Comparison of ENCODE assay signal across 20 cellular contexts in the genomic region with DNA sequence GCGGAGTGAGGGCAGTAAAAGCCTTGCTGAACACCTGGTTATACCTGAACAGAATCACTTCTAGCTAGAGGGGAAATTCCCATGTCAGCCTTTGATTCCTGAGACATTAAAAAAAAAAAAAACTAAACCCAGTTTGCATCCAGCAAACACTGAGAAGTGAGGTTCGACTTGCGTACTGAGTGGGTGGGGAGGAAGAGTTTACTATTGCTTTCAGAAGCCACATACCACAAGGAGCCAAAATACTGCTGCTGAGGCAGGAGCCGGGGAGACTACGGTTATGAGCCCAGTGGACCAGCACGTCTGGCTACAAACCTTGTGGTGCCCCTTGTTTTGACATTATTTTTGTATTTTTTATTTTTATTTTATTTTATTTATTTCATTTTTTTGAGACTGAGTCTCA. TPM values are rescaled to one million over a fixed set of nuclear protein-coding genes. Genes with fewer than 3 reads are reported as not detected.
DNase-seq lines count a peak whose midpoint lies in the region; ATAC-seq and TF ChIP-seq lines count a peak whose summit lies in the region.
"Had no signal": no experiment of that assay in that cellular context is flagged by ENCODE, and none has a peak within 500 bp of the region (broad histone marks: within the 10 kb centered on the region; RNA-seq: fewer than 3 reads in every experiment).

No MANE protein-coding gene starts in this region.

- no peak for TF ChIP-seq CTCF in right atrium auricular region (IDR thresholded peaks at IDR 0.05)
- TF ChIP-seq CTCF in heart right ventricle (IDR thresholded peaks at IDR 0.05) = no peak
- no peak for TF ChIP-seq CTCF in WTC11 (IDR thresholded peaks at IDR 0.05)
- TF ChIP-seq CTCF in smooth muscle cell (IDR thresholded peaks at IDR 0.05; ENCODE audit: borderline replicate concordance, insufficient read depth, poor library complexity, severe bottlenecking) = no peak

- no peak overlapping the region for H3K4me2 ChIP-seq in smooth muscle cell

- H3K9ac ChIP-seq in smooth muscle cell (ENCODE audit: low read depth) = no peak overlapping the region

- peaks cover 13% of the 10 kb centered on the region for H3K36me3 Mint-ChIP-seq in WTC11
- H3K36me3 Mint-ChIP-seq: activated naive CD8-positive, alpha-beta T cell treated with anti-CD3 and anti-CD28 coated beads, Interleukin-2, amount 10 ng/mL, durations not matched to agents 7 days and 5 days had no signal

- H3K27ac ChIP-seq in right atrium auricular region (no peak overlapping the region), heart right ventricle (no peak overlapping the region), smooth muscle cell (ENCODE audit: low read depth) (no peak overlapping the region)
- H3K27ac ChIP-seq: epithelial cell of prostate had no signal

- H3K27me3 Mint-ChIP-seq in WTC11 (ENCODE audit: low read depth) = no peaks in the 10 kb centered on the region; the same call in 1 of the 2 replicates
- H3K27me3 Mint-ChIP-seq in stimulated activated naive CD8-positive, alpha-beta T cell treated with anti-CD3 and anti-CD28 coated beads, Interleukin-15, amount 100 ng/mL, for 72 hours = peaks cover 42% of the 10 kb centered on the region

- H3K79me2 ChIP-seq in smooth muscle cell (ENCODE audit: low read depth) = no peaks in the 10 kb centered on the region

- H3K27ac Mint-ChIP-seq in WTC11 = no peak overlapping the region
- no peak overlapping the region for H3K27ac Mint-ChIP-seq in stimulated activated naive CD8-positive, alpha-beta T cell treated with anti-CD3 and anti-CD28 coated beads, Interleukin-15, amount 100 ng/mL, for 72 hours
- H3K27ac Mint-ChIP-seq: activated naive CD8-positive, alpha-beta T cell treated with anti-CD3 and anti-CD28 coated beads, Interleukin-2, amount 10 ng/mL, durations not matched to agents 7 days and 5 days; T-cell had no signal

- H2AFZ ChIP-seq in smooth muscle cell (ENCODE audit: low read depth) = no peak overlapping the region

- H3K27me3 ChIP-seq in right atrium auricular region (no peaks in the 10 kb centered on the region), heart right ventricle (peaks cover 0 to 5% (median 0%) of the 10 kb centered on the region in 7 donors), smooth muscle cell (ENCODE audit: low read depth) (no peaks in the 10 kb centered on the region)

- POLR2A ChIA-PET in WTC11 (lab: Charles Lee) = no interaction called here

- H3K9me3 ChIP-seq in right atrium auricular region (no peaks in the 10 kb centered on the region), heart right ventricle (no peaks in the 10 kb centered on the region), smooth muscle cell (replicated peaks; ENCODE audit: low read depth) (no peaks in the 10 kb centered on the region)

- peaks cover 3% of the 10 kb centered on the region; the same call in 1 of the 2 replicates for H3K9me3 Mint-ChIP-seq in WTC11
- no peaks in the 10 kb centered on the region for H3K9me3 Mint-ChIP-seq in stimulated activated naive CD8-positive, alpha-beta T cell treated with anti-CD3 and anti-CD28 coated beads, Interleukin-15, amount 100 ng/mL, for 72 hours
- H3K9me3 Mint-ChIP-seq: activated naive CD8-positive, alpha-beta T cell treated with anti-CD3 and anti-CD28 coated beads, Interleukin-2, amount 10 ng/mL, durations not matched to agents 7 days and 5 days; T-cell had no signal

- intact Hi-C loops in heart right ventricle (cut with DNase I) = loop anchor here in 4 of 10 donors (5.0 to 10.0 kb wide), 2 partner anchors 47 to 55 kb away; no protein-coding TSS in a partner anchor

- CTCF ChIA-PET in WTC11 (lab: Charles Lee) = no interaction called here

- H3K4me1 ChIP-seq in right atrium auricular region (peaks cover 0 to 6% of the 10 kb centered on the region in 2 donors), heart right ventricle (peaks cover 0 to 14% (median 11%) of the 10 kb centered on the region in 9 donors), smooth muscle cell (ENCODE audit: low read depth) (no peaks in the 10 kb centered on the region)

- 74 to 77% methylated on average over 6 of the region's 6 CpGs for WGBS in heart right ventricle, 2 donors
- WGBS in smooth muscle cell (ENCODE audit: low lambda C conversion rate) = 62% methylated on average over 6 of the region's 6 CpGs

- peaks cover 4% of the 10 kb centered on the region; the same call in 1 of the 2 replicates for H3K4me1 Mint-ChIP-seq in WTC11
- H3K4me1 Mint-ChIP-seq in stimulated activated naive CD8-positive, alpha-beta T cell treated with anti-CD3 and anti-CD28 coated beads, Interleukin-15, amount 100 ng/mL, for 72 hours = peaks cover 38% of the 10 kb centered on the region

- peaks cover 4% of the 10 kb centered on the region for H3F3A ChIP-seq in smooth muscle cell (ENCODE audit: low read depth)

- H3K36me3 ChIP-seq in right atrium auricular region (no peaks in the 10 kb centered on the region), heart right ventricle (no peaks in the 10 kb centered on the region), smooth muscle cell (ENCODE audit: low read depth) (no peaks in the 10 kb centered on the region)

- no peak for ATAC-seq in heart right ventricle
- peak; percentile 53 for ATAC-seq in GM21717 (IDR thresholded peaks at IDR 0.05; ENCODE audit: unreplicated experiment)
- ATAC-seq in WTC11 = no peak
- peak; percentile 38 for ATAC-seq in stimulated activated naive CD8-positive, alpha-beta T cell treated with anti-CD3 and anti-CD28 coated beads, Interleukin-15, amount 100 ng/mL, for 72 hours
- ATAC-seq in HG03354 (IDR thresholded peaks at IDR 0.05; ENCODE audit: poor library complexity, severe bottlenecking, unreplicated experiment) = no peak
- ATAC-seq: K562, Panc1 had no signal

- no peak overlapping the region for H3K4me3 Mint-ChIP-seq in WTC11
- H3K4me3 Mint-ChIP-seq in stimulated activated naive CD8-positive, alpha-beta T cell treated with anti-CD3 and anti-CD28 coated beads, Interleukin-15, amount 100 ng/mL, for 72 hours = peak overlapping the region in 1 of 2 donors; percentile 46
- H3K4me3 Mint-ChIP-seq: activated naive CD8-positive, alpha-beta T cell treated with anti-CD3 and anti-CD28 coated beads, Interleukin-2, amount 10 ng/mL, durations not matched to agents 7 days and 5 days had no signal

- H4K20me1 ChIP-seq in smooth muscle cell (ENCODE audit: low read depth) = no peaks in the 10 kb centered on the region

- DNase-seq in right atrium auricular region (ENCODE audit: low spot score) (peak; percentile 48), heart right ventricle (no peak), WTC11 (ENCODE audit: low spot score) (no peak), smooth muscle cell (lab: John Stamatoyannopoulos, UW; ENCODE audit: unreplicated experiment) (no peak), GOT3 (lab: John Stamatoyannopoulos, UW) (no peak)
- peak in 1 of 2 donors; percentile 23 for DNase-seq in stimulated activated naive CD8-positive, alpha-beta T cell treated with anti-CD3 and anti-CD28 coated beads, Interleukin-15, amount 100 ng/mL, for 72 hours
- DNase-seq: activated naive CD8-positive, alpha-beta T cell treated with anti-CD3 and anti-CD28 coated beads, Interleukin-2, amount 10 ng/mL, durations not matched to agents 7 days and 5 days; caudate nucleus; DMS79; glutamatergic neuron; NCI-H1417 treated with DMSO at 0.1 percent for 48 hours; NCI-H524; stimulated activated CD4-positive, alpha-beta T cell treated with anti-CD3 and anti-CD28 coated beads, Interleukin-1b, Interleukin-23, amount 100 ng/mL, for 48 hours had no signal

- H3K4me3 ChIP-seq in right atrium auricular region (no peak overlapping the region), heart right ventricle (no peak overlapping the region), smooth muscle cell (no peak overlapping the region)
- H3K4me3 ChIP-seq: K562 had no signal

TF ChIP-seq in WTC11, 78 proteins besides CTCF, POLR2A, EP300 and RAD21:
- TF ChIP-seq NR2C2 (CRISPR knock-in tag; IDR thresholded peaks at IDR 0.05) (no peak), TP53 (CRISPR knock-in tag; IDR thresholded peaks at IDR 0.05) (no peak), NR3C1 (CRISPR knock-in tag; conservative IDR thresholded peaks at IDR 0.05; ENCODE audit: low read depth) (no peak), HMGA2 (CRISPR knock-in tag; IDR thresholded peaks at IDR 0.05) (peak; percentile 53), SOX15 (CRISPR knock-in tag; IDR thresholded peaks at IDR 0.05) (no peak)
- TF ChIP-seq, protein P1, sequence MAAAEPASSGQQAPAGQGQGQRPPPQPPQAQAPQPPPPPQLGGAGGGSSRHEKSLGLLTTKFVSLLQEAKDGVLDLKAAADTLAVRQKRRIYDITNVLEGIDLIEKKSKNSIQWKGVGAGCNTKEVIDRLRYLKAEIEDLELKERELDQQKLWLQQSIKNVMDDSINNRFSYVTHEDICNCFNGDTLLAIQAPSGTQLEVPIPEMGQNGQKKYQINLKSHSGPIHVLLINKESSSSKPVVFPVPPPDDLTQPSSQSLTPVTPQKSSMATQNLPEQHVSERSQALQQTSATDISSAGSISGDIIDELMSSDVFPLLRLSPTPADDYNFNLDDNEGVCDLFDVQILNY (CRISPR knock-in tag; IDR thresholded peaks at IDR 0.05) = no peak
- TF ChIP-seq, protein P2, sequence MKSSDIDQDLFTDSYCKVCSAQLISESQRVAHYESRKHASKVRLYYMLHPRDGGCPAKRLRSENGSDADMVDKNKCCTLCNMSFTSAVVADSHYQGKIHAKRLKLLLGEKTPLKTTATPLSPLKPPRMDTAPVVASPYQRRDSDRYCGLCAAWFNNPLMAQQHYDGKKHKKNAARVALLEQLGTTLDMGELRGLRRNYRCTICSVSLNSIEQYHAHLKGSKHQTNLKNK (CRISPR knock-in tag; IDR thresholded peaks at IDR 0.05) = no peak
TF ChIP-seq in WTC11: peak in this region for 1.

RNA-seq across cellular contexts. Expression of a gene that starts 2.7 kb away (rescaled TPM):
- 10 to 100 TPM; 27.8 to 56.6 TPM for total RNA-seq in right atrium auricular region
- 1 to 10 TPM; 2.0 to 7.2 (median 4.1) TPM for total RNA-seq in heart right ventricle
- polyA plus RNA-seq in heart right ventricle = 10 to 100 TPM; 18.2 to 26.7 TPM
- 0.69 to 1.3 TPM (median 0.87 TPM) in 3 replicates for total RNA-seq in WTC11 (2021)
- 18.1 and 24.9 TPM in 2 replicates for total RNA-seq in smooth muscle cell
- polyA plus RNA-seq in smooth muscle cell = 24.0 and 30.8 TPM in 2 replicates
- polyA plus RNA-seq: keratinocyte had no signal

RNA-seq across cellular contexts. Expression of a gene that starts 22.5 kb away (rescaled TPM):
- total RNA-seq in right atrium auricular region (1,000 to 10,000 TPM; 1,479 to 1,487 TPM), heart right ventricle (100 to 1,000 TPM; 446 to 663 (median 505) TPM), WTC11 (2021) (1,629 to 1,800 TPM (median 1,725 TPM) in 3 replicates), smooth muscle cell (2,961 and 3,073 TPM in 2 replicates)
- polyA plus RNA-seq in heart right ventricle (1,000 to 10,000 TPM; 1,343 to 1,956 TPM), smooth muscle cell (458 and 471 TPM in 2 replicates)

RNA-seq across cellular contexts. Expression of a gene that starts 39.4 kb away (rescaled TPM):
- total RNA-seq in right atrium auricular region = 10 to 100 TPM; 16.9 to 18.6 TPM
- total RNA-seq in heart right ventricle = 10 to 100 TPM; 17.3 to 24.0 (median 19.9) TPM
- 10 to 100 TPM in 1 of 2 donors, 1 to 10 TPM in 1; 8.7 to 15.3 TPM for polyA plus RNA-seq in heart right ventricle
- total RNA-seq in WTC11 (2021) = 34.0 to 44.4 TPM (median 38.7 TPM) in 3 replicates
- 18.3 and 22.0 TPM in 2 replicates for total RNA-seq in smooth muscle cell
- 32.7 and 39.2 TPM in 2 replicates for polyA plus RNA-seq in smooth muscle cell

Comparison
In these comparisons a context has a peak if more than half of its experiments do, and no peak if none do; other contexts are left out.
1. ATAC-seq: peak in GM21717 (single experiment) and stimulated activated naive CD8-positive, alpha-beta T cell treated with anti-CD3 and anti-CD28 coated beads, Interleukin-15, amount 100 ng/mL, for 72 hours (single experiment); none in heart right ventricle (0 of 8), WTC11 (single experiment) and HG03354 (single experiment).